25 cellular contexts compared by ENCODE assay signal in the genomic region with DNA sequence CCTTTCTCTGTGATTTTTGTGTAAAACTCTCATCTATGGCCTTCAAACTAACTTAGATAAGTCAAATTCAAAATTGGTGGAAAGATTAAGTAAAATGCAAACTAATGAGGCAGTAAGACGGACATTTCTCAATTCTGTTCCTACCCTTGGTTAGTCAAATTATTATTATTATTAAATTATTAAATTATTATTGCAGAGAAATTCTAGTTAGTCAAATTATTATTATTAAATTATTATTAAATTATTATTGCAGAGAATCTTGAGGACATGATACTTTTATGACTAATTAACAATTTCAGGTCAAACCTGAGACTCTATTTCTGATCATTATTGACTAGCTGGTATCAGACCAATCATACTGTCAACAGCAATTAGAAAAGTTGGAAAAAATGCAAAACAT.
"Had no signal": no experiment of that assay in that cellular context is flagged by ENCODE, and none has a peak within 500 bp of the region (broad histone marks: within the 10 kb centered on the region; RNA-seq: fewer than 3 reads in every experiment).

No MANE protein-coding gene starts in this region.

- H3K4me1 Mint-ChIP-seq: endodermal cell had no signal

- H3K27ac ChIP-seq: colonic mucosa, coronary artery, dorsolateral prefrontal cortex, epithelial cell of prostate, esophagus muscularis mucosa, esophagus squamous epithelium, foreskin keratinocyte, gastrocnemius medialis, gastroesophageal sphincter, heart left ventricle, heart right ventricle had no signal

- H3K9me3 Mint-ChIP-seq: effector memory CD8-positive, alpha-beta T cell; endodermal cell had no signal

- ATAC-seq: effector memory CD8-positive, alpha-beta T cell; esophagus mucosa; foreskin keratinocyte; gastrocnemius medialis; gastroesophageal sphincter; heart left ventricle; heart right ventricle had no signal

- H3K36me3 ChIP-seq: colonic mucosa, esophagus muscularis mucosa, esophagus squamous epithelium, gastrocnemius medialis, gastroesophageal sphincter, heart left ventricle, heart right ventricle had no signal

- H3K27ac Mint-ChIP-seq: dendritic cell treated with granulocyte-macrophage colony-stimulating factor and Interleukin-4, amounts not matched to agents 40 ng/mL and 50 ng/mL, for 4 days; effector memory CD8-positive, alpha-beta T cell; endodermal cell had no signal

- DNase-seq: colonic mucosa; cortex of kidney; dermis blood vessel endothelial cell; dorsolateral prefrontal cortex; effector CD4-positive, alpha-beta T cell; effector CD8-positive, alpha-beta T cell; effector memory CD4-positive, alpha-beta T cell; effector memory CD8-positive, alpha-beta T cell; endodermal cell; erythroblast; esophagus squamous epithelium; foreskin fibroblast; foreskin keratinocyte; foreskin melanocyte; gastrocnemius medialis; glutamatergic neuron; head of caudate nucleus; heart left ventricle; heart right ventricle had no signal

- H3K4me3 Mint-ChIP-seq: dendritic cell treated with granulocyte-macrophage colony-stimulating factor and Interleukin-4, amounts not matched to agents 40 ng/mL and 50 ng/mL, for 4 days; effector memory CD8-positive, alpha-beta T cell; endodermal cell had no signal

- H3K4me3 ChIP-seq: colonic mucosa, coronary artery, dorsolateral prefrontal cortex, esophagus muscularis mucosa, esophagus squamous epithelium, gastrocnemius medialis, gastroesophageal sphincter, heart left ventricle, heart right ventricle had no signal

- H3K9me3 ChIP-seq: colonic mucosa, esophagus muscularis mucosa, esophagus squamous epithelium, gastrocnemius medialis, gastroesophageal sphincter, heart left ventricle, heart right ventricle had no signal

- H3K4me1 ChIP-seq: colonic mucosa, esophagus muscularis mucosa, esophagus squamous epithelium, foreskin keratinocyte, gastrocnemius medialis, gastroesophageal sphincter, heart left ventricle, heart right ventricle had no signal

- H3K27me3 ChIP-seq: colonic mucosa, dorsolateral prefrontal cortex, esophagus muscularis mucosa, esophagus squamous epithelium, foreskin keratinocyte, gastrocnemius medialis, gastroesophageal sphincter, heart left ventricle, heart right ventricle had no signal

- H3K27me3 Mint-ChIP-seq: dendritic cell treated with granulocyte-macrophage colony-stimulating factor and Interleukin-4, amounts not matched to agents 40 ng/mL and 50 ng/mL, for 4 days; effector memory CD8-positive, alpha-beta T cell had no signal
